ENCODE assay signal across 9 cellular contexts in the genomic region with DNA sequence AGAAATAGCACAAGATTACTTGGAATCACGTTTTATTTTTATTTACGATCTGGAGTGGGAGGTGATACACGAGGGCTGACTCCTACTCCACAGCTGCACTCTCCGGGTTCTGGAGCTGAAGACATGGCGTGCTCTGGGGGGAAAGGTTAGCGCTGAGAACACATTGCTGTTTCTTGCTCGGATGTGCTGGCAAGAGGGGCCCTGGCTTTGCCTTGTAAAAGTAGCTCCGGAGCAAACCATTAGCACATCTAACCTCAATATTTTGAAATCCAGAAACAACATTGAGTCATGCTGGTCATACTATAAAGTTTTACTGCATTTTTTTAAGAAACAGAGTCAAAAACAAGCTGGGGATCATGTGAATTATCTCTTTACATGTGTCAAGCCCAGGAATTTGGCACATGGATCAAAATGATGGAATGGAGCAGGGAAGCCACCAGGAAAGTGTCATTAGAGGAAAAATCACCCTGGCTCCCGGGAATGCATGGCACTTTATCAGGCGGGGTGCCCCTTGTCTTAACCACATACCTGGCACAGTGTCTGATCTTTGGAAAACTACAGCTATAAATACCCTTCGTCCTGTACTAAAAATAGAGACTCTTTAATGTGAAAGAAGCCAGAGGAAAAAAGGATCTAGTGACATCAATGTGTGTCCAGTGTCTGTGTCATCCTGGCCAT. TPM values are rescaled to one million over a fixed set of nuclear protein-coding genes. Genes with fewer than 3 reads are reported as not detected.
DNase-seq lines count a peak whose midpoint lies in the region; ATAC-seq and TF ChIP-seq lines count a peak whose summit lies in the region.
"Had no signal": no experiment of that assay in that cellular context is flagged by ENCODE, and none has a peak within 500 bp of the region (broad histone marks: within the 10 kb centered on the region; RNA-seq: fewer than 3 reads in every experiment).

No MANE protein-coding gene starts in this region.

- peaks cover 64% of the 10 kb centered on the region for H3K27me3 ChIP-seq in foreskin keratinocyte

- H3K4me3 ChIP-seq in retinal pigment epithelial cell (ENCODE audit: low read length), result no peak overlapping the region

- H3K4me1 ChIP-seq in foreskin keratinocyte, result no peaks in the 10 kb centered on the region

- DNase-seq in GF-D8 (lab: John Stamatoyannopoulos, UW) (peak; percentile 97), SIG-M5 (lab: John Stamatoyannopoulos, UW) (peak; percentile 82), foreskin keratinocyte (peak; percentile 16 to 22), retinal pigment epithelial cell (ENCODE audit: low read depth) (peak; percentile 28), NCI-H1092 treated with DMSO at 0.1 percent for 48 hours (lab: John Stamatoyannopoulos, UW) (no peak), GM10248 (ENCODE audit: extremely low spot score) (no peak), HPDE6-E6E7 (ENCODE audit: extremely low spot score) (no peak)
- DNase-seq: DMS79 treated with DMSO at 0.1 percent for 48 hours had no signal

- no peak overlapping the region for H3K27ac ChIP-seq in foreskin keratinocyte

- CTCF ChIA-PET in GM10248 (lab: Yijun Ruan, JAX), result no interaction called here

- POLR2A ChIA-PET in GM10248 (lab: Yijun Ruan, JAX), result no interaction called here

- TF ChIP-seq CTCF in foreskin keratinocyte (conservative IDR thresholded peaks at IDR 0.05), result no peak
- TF ChIP-seq CTCF in retinal pigment epithelial cell (conservative IDR thresholded peaks at IDR 0.05; ENCODE audit: low read depth, low read length), result no peak
- TF ChIP-seq CTCF in GM10248 (IDR thresholded peaks at IDR 0.05; ENCODE audit: control extremely low read depth, extremely low read depth, low read depth, missing control alignments), result no peak

- no peak for ATAC-seq in foreskin keratinocyte
- no peak for ATAC-seq in HG03280 (IDR thresholded peaks at IDR 0.05; ENCODE audit: unreplicated experiment)

RNA-seq across cellular contexts. Expression of gene LYZL1, which starts 31.6 kb away (rescaled TPM):
- not detected in 2 replicates for total RNA-seq in foreskin keratinocyte
- polyA plus RNA-seq in foreskin keratinocyte, result not detected in 2 replicates

Comparison
In these comparisons a context has a peak if more than half of its experiments do, and no peak if none do; other contexts are left out.
1. DNase-seq: peak in GF-D8 (single experiment), SIG-M5 (single experiment), foreskin keratinocyte (2 of 2) and retinal pigment epithelial cell (single experiment); none in NCI-H1092 treated with DMSO at 0.1 percent for 48 hours (single experiment), GM10248 (single experiment) and HPDE6-E6E7 (single experiment).